ENCODE assay signal across 18 cellular contexts in genomic region chr1:112417985-112418607, GRCh38.
"Had no signal": no experiment of that assay in that cellular context is flagged by ENCODE, and none has a peak within 500 bp of the region (broad histone marks: within the 10 kb centered on the region; RNA-seq: fewer than 3 reads in every experiment).

No MANE protein-coding gene starts in this region.

- H3K27ac Mint-ChIP-seq: natural killer cell treated with Interleukin-12 subunit alpha and Interleukin-12 subunit beta and Interleukin-15 and Interleukin-18, amount 100 ng/mL, for 72 hours; progenitor cell of endocrine pancreas had no signal

- H3K36me3 Mint-ChIP-seq: natural killer cell treated with Interleukin-12 subunit alpha and Interleukin-12 subunit beta and Interleukin-15 and Interleukin-18, amount 100 ng/mL, for 72 hours had no signal

- DNase-seq: colonic mucosa; dermis blood vessel endothelial cell; foreskin keratinocyte; head of caudate nucleus; kidney; left colon; mesendoderm; occipital lobe; pancreas; right cardiac atrium; stimulated activated CD4-positive, alpha-beta T cell treated with anti-CD3 and anti-CD28 coated beads, Interleukin-2, amount 100 ng/mL, for 48 hours; stimulated activated naive CD4-positive, alpha-beta T cell treated with Interleukin-2 at 50 U/mL for 16 hours; trophoblast cell had no signal

- H3K9me3 ChIP-seq: colonic mucosa, pancreas had no signal

- H3K27ac ChIP-seq: colonic mucosa, foreskin keratinocyte, hepatocyte, pancreas had no signal

- H3K27me3 Mint-ChIP-seq: progenitor cell of endocrine pancreas had no signal

- H3K4me3 Mint-ChIP-seq: natural killer cell treated with Interleukin-12 subunit alpha and Interleukin-12 subunit beta and Interleukin-15 and Interleukin-18, amount 100 ng/mL, for 72 hours had no signal

- H3K9me3 Mint-ChIP-seq: natural killer cell treated with Interleukin-12 subunit alpha and Interleukin-12 subunit beta and Interleukin-15 and Interleukin-18, amount 100 ng/mL, for 72 hours had no signal

- ATAC-seq: esophagus mucosa; foreskin keratinocyte; left colon; natural killer cell treated with Interleukin-12 subunit alpha and Interleukin-12 subunit beta and Interleukin-15 and Interleukin-18, amount 100 ng/mL, for 72 hours; pancreas; right cardiac atrium had no signal

- H3K4me3 ChIP-seq: colonic mucosa, hepatocyte, pancreas, smooth muscle cell had no signal
